ENCODE assay signal across 25 cellular contexts in genomic region chr3:28739647-28740046, GRCh38.
"Had no signal": no experiment of that assay in that cellular context is flagged by ENCODE, and none has a peak within 500 bp of the region (broad histone marks: within the 10 kb centered on the region; RNA-seq: fewer than 3 reads in every experiment).

No MANE protein-coding gene starts in this region.

- H3K27ac ChIP-seq: heart left ventricle, left ventricle myocardium inferior, pancreas, prostate gland, stomach, testis, thyroid gland, transverse colon, upper lobe of left lung, vagina had no signal

- H3K4me1 ChIP-seq: testis, thyroid gland, vagina had no signal

- DNase-seq: heart left ventricle; kidney glomerular epithelial cell; left ventricle myocardium inferior; mesendoderm; naive thymus-derived CD4-positive, alpha-beta T cell; nucleus accumbens; pancreas; posterior cingulate gyrus; retina; right cardiac atrium; stimulated activated CD4-positive, alpha-beta T cell treated with anti-CD3 and anti-CD28 coated beads, Interleukin-2, amount 100 ng/mL, for 24 hours; stimulated activated CD4-positive, alpha-beta T cell treated with anti-CD3 and anti-CD28 coated beads, Interleukin-4, amount 100 ng/mL, for 1 hour; stimulated activated naive B cell treated with anti-CD40 and anti-IgM and Interleukin-4, amounts not matched to agents 10 μg/mL and 1 μg/mL and 100 μg/mL, for 72 hours; stimulated activated naive CD8-positive, alpha-beta T cell treated with anti-CD3 and anti-CD28 coated beads, Interleukin-15, Interleukin-2, amounts not matched to agents 100 U/mL and 50 U/mL, for 24 hours; stomach; testis; thyroid gland; transverse colon; upper lobe of left lung had no signal

- H3K36me3 ChIP-seq: heart left ventricle, left ventricle myocardium inferior, pancreas, prostate gland, stomach, thyroid gland, transverse colon, upper lobe of left lung, vagina had no signal

- ATAC-seq: heart left ventricle; naive thymus-derived CD4-positive, alpha-beta T cell; natural killer cell treated with Interleukin-12 subunit alpha and Interleukin-12 subunit beta and Interleukin-15 and Interleukin-18, amount 100 ng/mL, for 72 hours; pancreas; right cardiac atrium; sciatic nerve; stimulated activated naive B cell treated with anti-CD40 and anti-IgM and Interleukin-4, amounts not matched to agents 10 μg/mL and 1 μg/mL and 100 μg/mL, for 72 hours; stimulated activated naive CD8-positive, alpha-beta T cell treated with anti-CD3 and anti-CD28 coated beads, Interleukin-15, Interleukin-2, amounts not matched to agents 100 U/mL and 50 U/mL, for 24 hours had no signal

- H3K9me3 ChIP-seq: pancreas, prostate gland, testis, thyroid gland, transverse colon, upper lobe of left lung, vagina had no signal

- H3K4me2 ChIP-seq: smooth muscle cell had no signal

- H3K4me3 ChIP-seq: heart left ventricle, left ventricle myocardium inferior, lung, pancreas, prostate gland, smooth muscle cell, stomach, testis, thyroid gland, transverse colon, upper lobe of left lung, vagina had no signal

- H3K27me3 ChIP-seq: heart left ventricle, pancreas, stomach, testis, thyroid gland, transverse colon, upper lobe of left lung, vagina had no signal
